14 cellular contexts compared by ENCODE assay signal in the genomic region with DNA sequence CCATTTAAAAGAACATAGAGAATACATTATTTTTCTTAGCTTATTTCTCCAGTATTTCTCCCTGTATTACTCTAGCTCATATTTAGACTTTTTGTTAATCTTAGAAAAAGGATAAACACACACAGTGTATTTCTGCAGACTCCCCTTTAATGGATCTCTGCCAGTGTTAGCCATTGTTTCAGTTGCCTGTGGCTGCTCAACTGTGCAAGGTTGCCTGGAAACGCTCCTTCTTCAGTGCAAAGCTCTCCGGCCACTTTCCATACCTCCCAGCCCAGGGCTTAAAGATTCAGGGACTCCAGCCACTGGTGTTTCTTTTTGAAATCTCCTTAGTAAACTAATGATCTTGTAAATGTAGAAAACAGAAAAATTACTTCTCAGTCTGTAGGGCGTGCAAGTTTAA.
DNase-seq lines count a peak whose midpoint lies in the region; ATAC-seq lines count a peak whose summit lies in the region.
"Had no signal": no experiment of that assay in that cellular context is flagged by ENCODE, and none has a peak within 500 bp of the region (broad histone marks: within the 10 kb centered on the region; RNA-seq: fewer than 3 reads in every experiment).

No MANE protein-coding gene starts in this region.

- no peak for ATAC-seq in GM19467 (IDR thresholded peaks at IDR 0.05; ENCODE audit: unreplicated experiment)
- no peak for ATAC-seq in GM21526 (IDR thresholded peaks at IDR 0.05; ENCODE audit: low FRiP score, unreplicated experiment)
- ATAC-seq in activated naive CD4-positive, alpha-beta T cell treated with anti-CD3 and anti-CD28 coated beads, Interleukin-2, amount 50 U/mL, for 72 hours: no peak
- ATAC-seq: left lung had no signal

- DNase-seq in DMS153 treated with DMSO at 0.1 percent for 48 hours (lab: John Stamatoyannopoulos, UW; ENCODE audit: unreplicated experiment) (peak; percentile 54), NCI-H2081 (lab: John Stamatoyannopoulos, UW) (peak; percentile 79 to 95), astrocyte of the hippocampus (ENCODE audit: low read depth, low spot score) (peak; percentile 73), left kidney (ENCODE audit: low read depth, low spot score) (peak; percentile 83), MV-4-11 (lab: John Stamatoyannopoulos, UW) (no peak)
- DNase-seq in activated naive CD4-positive, alpha-beta T cell treated with anti-CD3 and anti-CD28 coated beads, Interleukin-2, amount 50 U/mL, for 72 hours (ENCODE audit: low spot score in 2 of 2): no peak
- DNase-seq: activated CD8-positive, alpha-beta memory T cell treated with anti-CD3 and anti-CD28 coated beads, Interleukin-2, amount 50 U/mL, for 4 hours; KG1; left lung; ovary; PC-9; stimulated activated CD4-positive, alpha-beta T cell treated with anti-CD3 and anti-CD28 coated beads, Interleukin-4, amount 100 ng/mL, for 24 hours had no signal

- H3K36me3 Mint-ChIP-seq in activated naive CD4-positive, alpha-beta T cell treated with anti-CD3 and anti-CD28 coated beads, Interleukin-2, amount 50 U/mL, for 72 hours: no peaks in the 10 kb centered on the region

- H3K9me3 Mint-ChIP-seq in activated naive CD4-positive, alpha-beta T cell treated with anti-CD3 and anti-CD28 coated beads, Interleukin-2, amount 50 U/mL, for 72 hours: peaks cover 8% of the 10 kb centered on the region in 2 donors

- no peak overlapping the region for H3K27ac Mint-ChIP-seq in activated naive CD4-positive, alpha-beta T cell treated with anti-CD3 and anti-CD28 coated beads, Interleukin-2, amount 50 U/mL, for 72 hours

Comparison
In these comparisons a context has a peak if more than half of its experiments do, and no peak if none do; other contexts are left out.
1. DNase-seq: peak in DMS153 treated with DMSO at 0.1 percent for 48 hours (single experiment), NCI-H2081 (2 of 2), astrocyte of the hippocampus (single experiment) and left kidney (single experiment); none in activated naive CD4-positive, alpha-beta T cell treated with anti-CD3 and anti-CD28 coated beads, Interleukin-2, amount 50 U/mL, for 72 hours (0 of 2) and MV-4-11 (single experiment).